Comparison of ENCODE assay signal across 16 cellular contexts in the genomic region with DNA sequence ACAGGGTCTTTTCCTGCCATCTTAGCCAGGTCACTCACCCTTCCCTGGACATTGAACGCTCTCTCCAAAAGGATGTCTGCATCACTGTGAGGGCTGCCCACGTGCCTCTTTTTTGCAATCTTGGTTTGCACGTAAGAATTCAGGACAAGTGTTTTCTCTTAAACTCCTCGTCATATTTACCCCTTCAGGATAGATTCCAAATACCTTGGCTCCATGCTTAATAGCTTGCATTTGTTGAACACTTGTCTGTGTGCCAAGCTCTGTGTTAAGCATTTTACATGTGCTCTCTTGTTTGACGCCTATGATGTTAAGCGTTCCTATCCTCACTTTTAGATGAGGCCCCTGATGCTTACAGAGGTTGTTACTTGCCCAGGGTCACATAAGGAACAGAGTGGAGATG. TPM values are rescaled to one million over a fixed set of nuclear protein-coding genes. Genes with fewer than 3 reads are reported as not detected.
DNase-seq lines count a peak whose midpoint lies in the region; ATAC-seq and TF ChIP-seq lines count a peak whose summit lies in the region.
"Had no signal": no experiment of that assay in that cellular context is flagged by ENCODE, and none has a peak within 500 bp of the region (broad histone marks: within the 10 kb centered on the region; RNA-seq: fewer than 3 reads in every experiment).

No MANE protein-coding gene starts in this region.

- peaks cover 10% of the 10 kb centered on the region for H3K36me3 Mint-ChIP-seq in activated naive CD4-positive, alpha-beta T cell treated with anti-CD3 and anti-CD28 coated beads, Interleukin-2, amount 50 U/mL, for 24 hours
- H3K36me3 Mint-ChIP-seq in activated naive CD4-positive, alpha-beta T cell treated with anti-CD3 and anti-CD28 coated beads, Interleukin-2, amount 10 ng/mL, durations not matched to agents 7 days and 5 days: peaks cover 65% of the 10 kb centered on the region
- no peaks in the 10 kb centered on the region for H3K36me3 Mint-ChIP-seq in glutamatergic neuron (ENCODE audit: unreplicated experiment)

- H4K20me1 ChIP-seq in Karpas-422 (ENCODE audit: insufficient read depth, low read depth, low read length): no peaks in the 10 kb centered on the region

- H3K27me3 ChIP-seq in Karpas-422 (ENCODE audit: low read length) (no peaks in the 10 kb centered on the region), skeletal muscle tissue (ENCODE audit: control insufficient read depth in 3 of 3, insufficient read depth in 3 of 3, low read length in 3 of 3) (no peaks in the 10 kb centered on the region)
- H3K27me3 ChIP-seq: thyroid gland had no signal

- intact Hi-C loops in head of caudate nucleus (cut with DNase I): no loop called here

- H3K9ac ChIP-seq in Karpas-422 (ENCODE audit: low read length) (no peak overlapping the region), skeletal muscle tissue (ENCODE audit: low read depth in 1 of 3, low read length in 3 of 3) (no peak overlapping the region)

- peaks cover 62% of the 10 kb centered on the region for H3K79me2 ChIP-seq in Karpas-422 (ENCODE audit: low read length)

- H3K9me2 ChIP-seq in Karpas-422 (replicated peaks; ENCODE audit: insufficient read depth, low read length): no peaks in the 10 kb centered on the region

- CTCF ChIA-PET in activated naive CD4-positive, alpha-beta T cell treated with anti-CD3 and anti-CD28 coated beads, Interleukin-2, amount 10 ng/mL, durations not matched to agents 7 days and 5 days (lab: Charles Lee): interaction anchor here (1.5 kb wide), 1 partner anchor 59 kb away, joined by 3 read pairs; no protein-coding TSS in a partner anchor

- no peak overlapping the region for H3K4me3 ChIP-seq in Karpas-422 (ENCODE audit: low read length)
- no peak overlapping the region for H3K4me3 ChIP-seq in skeletal muscle tissue (ENCODE audit: low read length in 3 of 3)
- H3K4me3 ChIP-seq: thyroid gland had no signal

- no peaks in the 10 kb centered on the region for H3K9me3 Mint-ChIP-seq in activated naive CD4-positive, alpha-beta T cell treated with anti-CD3 and anti-CD28 coated beads, Interleukin-2, amount 50 U/mL, for 24 hours
- H3K9me3 Mint-ChIP-seq in activated naive CD4-positive, alpha-beta T cell treated with anti-CD3 and anti-CD28 coated beads, Interleukin-2, amount 10 ng/mL, durations not matched to agents 7 days and 5 days: no peaks in the 10 kb centered on the region
- peaks cover 11% of the 10 kb centered on the region for H3K9me3 Mint-ChIP-seq in glutamatergic neuron (ENCODE audit: unreplicated experiment)

- DNase-seq in activated naive CD4-positive, alpha-beta T cell treated with anti-CD3 and anti-CD28 coated beads, Interleukin-2, amount 10 ng/mL, durations not matched to agents 7 days and 5 days: no peak
- no peak for DNase-seq in Karpas-422
- DNase-seq in glutamatergic neuron: no peak
- no peak for DNase-seq in AG08396 (ENCODE audit: low spot score)
- no peak for DNase-seq in head of caudate nucleus
- DNase-seq: activated CD4-positive, alpha-beta T cell treated with anti-CD3 and anti-CD28 coated beads, Interleukin-2, amount 50 U/mL, for 4 hours; activated gamma-delta T cell treated with Interleukin-2 at 50 U/mL for 16 hours; caudate nucleus; NCI-H446; SHP77 treated with DMSO at 0.1 percent for 48 hours; T-helper 9 cell; thyroid gland had no signal

- H3K4me1 ChIP-seq in Karpas-422 (ENCODE audit: low read length): peaks cover 77% of the 10 kb centered on the region
- H3K4me1 ChIP-seq in skeletal muscle tissue (ENCODE audit: control insufficient read depth in 3 of 3, insufficient read depth in 3 of 3, low read length in 3 of 3): peaks cover 69 to 86% (median 83%) of the 10 kb centered on the region in 3 donors

- no peak overlapping the region for H3K4me3 Mint-ChIP-seq in activated naive CD4-positive, alpha-beta T cell treated with anti-CD3 and anti-CD28 coated beads, Interleukin-2, amount 50 U/mL, for 24 hours
- H3K4me3 Mint-ChIP-seq in activated naive CD4-positive, alpha-beta T cell treated with anti-CD3 and anti-CD28 coated beads, Interleukin-2, amount 10 ng/mL, durations not matched to agents 7 days and 5 days: no peak overlapping the region
- H3K4me3 Mint-ChIP-seq in glutamatergic neuron (ENCODE audit: unreplicated experiment): no peak overlapping the region

- ATAC-seq in GM19467 (IDR thresholded peaks at IDR 0.05; ENCODE audit: unreplicated experiment): no peak

- no peak for TF ChIP-seq CTCF in glutamatergic neuron (IDR thresholded peaks at IDR 0.05; ENCODE audit: partially characterized antibody, unreplicated experiment)

- peaks cover 91% of the 10 kb centered on the region for H3K4me1 Mint-ChIP-seq in activated naive CD4-positive, alpha-beta T cell treated with anti-CD3 and anti-CD28 coated beads, Interleukin-2, amount 50 U/mL, for 24 hours
- peaks cover 40% of the 10 kb centered on the region for H3K4me1 Mint-ChIP-seq in activated naive CD4-positive, alpha-beta T cell treated with anti-CD3 and anti-CD28 coated beads, Interleukin-2, amount 10 ng/mL, durations not matched to agents 7 days and 5 days
- H3K4me1 Mint-ChIP-seq in glutamatergic neuron (ENCODE audit: low read depth, unreplicated experiment): peaks cover 35% of the 10 kb centered on the region

- H3K36me3 ChIP-seq in Karpas-422 (ENCODE audit: insufficient read depth, low read length) (no peaks in the 10 kb centered on the region), skeletal muscle tissue (ENCODE audit: control insufficient read depth in 3 of 3, insufficient read depth in 3 of 3, low read length in 3 of 3) (no peaks in the 10 kb centered on the region)
- H3K36me3 ChIP-seq: thyroid gland had no signal

- H3K27me3 Mint-ChIP-seq in activated naive CD4-positive, alpha-beta T cell treated with anti-CD3 and anti-CD28 coated beads, Interleukin-2, amount 50 U/mL, for 24 hours: no peaks in the 10 kb centered on the region
- no peaks in the 10 kb centered on the region for H3K27me3 Mint-ChIP-seq in activated naive CD4-positive, alpha-beta T cell treated with anti-CD3 and anti-CD28 coated beads, Interleukin-2, amount 10 ng/mL, durations not matched to agents 7 days and 5 days
- peaks cover 8% of the 10 kb centered on the region for H3K27me3 Mint-ChIP-seq in glutamatergic neuron (ENCODE audit: unreplicated experiment)

- no peak overlapping the region for H3K4me2 ChIP-seq in Karpas-422 (ENCODE audit: low read depth, low read length, poor library complexity, severe bottlenecking)

- H3K9me3 ChIP-seq in Karpas-422 (ENCODE audit: low read length): no peaks in the 10 kb centered on the region
- H3K9me3 ChIP-seq in skeletal muscle tissue (ENCODE audit: control insufficient read depth in 3 of 3, low read length in 3 of 3): no peaks in the 10 kb centered on the region
- H3K9me3 ChIP-seq: thyroid gland had no signal

- H2AFZ ChIP-seq in Karpas-422 (ENCODE audit: low read length): no peak overlapping the region

- H3K27ac Mint-ChIP-seq in activated naive CD4-positive, alpha-beta T cell treated with anti-CD3 and anti-CD28 coated beads, Interleukin-2, amount 50 U/mL, for 24 hours: peak overlapping the region; percentile 86
- H3K27ac Mint-ChIP-seq in activated naive CD4-positive, alpha-beta T cell treated with anti-CD3 and anti-CD28 coated beads, Interleukin-2, amount 10 ng/mL, durations not matched to agents 7 days and 5 days: no peak overlapping the region
- peak overlapping the region; percentile 20 for H3K27ac Mint-ChIP-seq in glutamatergic neuron (ENCODE audit: unreplicated experiment)

- H3K27ac ChIP-seq in Karpas-422 (ENCODE audit: low read length) (peak overlapping the region; percentile 71), skeletal muscle tissue (ENCODE audit: low read depth, low read length) (peak overlapping the region; percentile 72)
- H3K27ac ChIP-seq: thyroid gland had no signal

RNA-seq across cellular contexts. Expression of a gene that starts 29.8 kb away (rescaled TPM):
- 85.4 and 116 TPM in 2 replicates for total RNA-seq in Karpas-422 (2014; rRNA removed; shearing (Covaris generic); ENCODE audit: low replicate concordance)
- total RNA-seq in glutamatergic neuron (ENCODE audit: unreplicated experiment) (not detected), skeletal muscle tissue (45.9 TPM)
- total RNA-seq: HT-29 had no signal

Comparison
In these comparisons a context has a peak if more than half of its experiments do, and no peak if none do; other contexts are left out.
1. RNA of a gene that starts 29.8 kb away (total RNA-seq): 85.4 to 116 TPM in Karpas-422 and 45.9 TPM in skeletal muscle tissue (single experiment); not detected in glutamatergic neuron (single experiment); every median in the first group is over 10 times any median in the second.